In genomic region chr18:61883547-61883946, GRCh38 we compare ENCODE assay signal across 24 cellular contexts. TPM values are rescaled to one million over a fixed set of nuclear protein-coding genes. Genes with fewer than 3 reads are reported as not detected.
DNase-seq lines count a peak whose midpoint lies in the region; ATAC-seq and TF ChIP-seq lines count a peak whose summit lies in the region.
"Had no signal": no experiment of that assay in that cellular context is flagged by ENCODE, and none has a peak within 500 bp of the region (broad histone marks: within the 10 kb centered on the region; RNA-seq: fewer than 3 reads in every experiment).

No MANE protein-coding gene starts in this region.

- H3K4me3 ChIP-seq in mesenchymal stem cell (ENCODE audit: insufficient read depth in 1 of 2, low read depth in 1 of 2, low read length in 2 of 2) (no peak overlapping the region), heart right ventricle (no peak overlapping the region), stomach (no peak overlapping the region)
- H3K4me3 ChIP-seq: A549, Peyer's patch, SK-N-MC had no signal

- peak overlapping the region in 1 of 2 experiments; percentile 59 for H3K18ac ChIP-seq in mesenchymal stem cell (ENCODE audit: low read depth in 1 of 2, low read length in 2 of 2)

- no peak overlapping the region for H4K8ac ChIP-seq in mesenchymal stem cell (ENCODE audit: low read length)

- no peak overlapping the region for H2BK5ac ChIP-seq in mesenchymal stem cell (ENCODE audit: low read depth, low read length, poor library complexity, severe bottlenecking)

- 94% methylated on average over 2 of the region's 2 CpGs for WGBS in mesenchymal stem cell
- 82 to 86% methylated on average over 2 of the region's 2 CpGs for WGBS in heart right ventricle, 2 donors
- WGBS in stomach, 5 donors, result 84 to 91% (median 85%) methylated on average over 2 of the region's 2 CpGs

- intact Hi-C loops in heart right ventricle (cut with DNase I) (loop anchor here in 1 of 10 donors (10.0 kb wide), 1 partner anchor 129 kb away; no protein-coding TSS in a partner anchor), stomach (cut with DNase I; ENCODE audit: low total_unique reads) (no loop called here)

- no peak for TF ChIP-seq EP300 in stomach (IDR thresholded peaks at IDR 0.05)

- H3K23ac ChIP-seq in mesenchymal stem cell (ENCODE audit: low read length in 2 of 2), result no peak overlapping the region

- no peak overlapping the region for H3K14ac ChIP-seq in mesenchymal stem cell (ENCODE audit: low read length in 2 of 2)

- no peak overlapping the region for H2BK15ac ChIP-seq in mesenchymal stem cell (ENCODE audit: low read depth, poor library complexity, severe bottlenecking)

- TF ChIP-seq CTCF in heart right ventricle (IDR thresholded peaks at IDR 0.05) (no peak), stomach (IDR thresholded peaks at IDR 0.05) (no peak)

- H2BK12ac ChIP-seq in mesenchymal stem cell (ENCODE audit: low read length in 2 of 2), result peak overlapping the region in 1 of 2 experiments; percentile 48

- H3K9ac ChIP-seq in mesenchymal stem cell (ENCODE audit: low read length), result no peak overlapping the region
- H3K9ac ChIP-seq: KMS-11 had no signal

- no peaks in the 10 kb centered on the region for H3K4me1 ChIP-seq in mesenchymal stem cell (ENCODE audit: control insufficient read depth, insufficient read depth, low read depth, low read length)
- H3K4me1 ChIP-seq in heart right ventricle, result peaks cover 0 to 65% (median 6%) of the 10 kb centered on the region in 9 donors
- peaks cover 0 to 41% (median 23%) of the 10 kb centered on the region in 4 donors for H3K4me1 ChIP-seq in stomach
- H3K4me1 ChIP-seq: A549, BE2C had no signal

- peak overlapping the region in 1 of 2 experiments; percentile 22 for H3K4ac ChIP-seq in mesenchymal stem cell (ENCODE audit: low read depth in 1 of 2, low read length in 2 of 2)

- no peak overlapping the region for H2BK120ac ChIP-seq in mesenchymal stem cell (ENCODE audit: low read depth, low read length)

- H4K91ac ChIP-seq in mesenchymal stem cell (ENCODE audit: low read length), result no peak overlapping the region

- ATAC-seq in heart right ventricle, result no peak
- ATAC-seq: A549 had no signal

- no peak overlapping the region for H2AFZ ChIP-seq in mesenchymal stem cell (ENCODE audit: low read depth, low read length)

- no peak overlapping the region for H2AK5ac ChIP-seq in mesenchymal stem cell (ENCODE audit: low read length, severe bottlenecking)

- peak; percentile 76 for DNase-seq in ELR (ENCODE audit: low read depth)
- peak; percentile 72 for DNase-seq in M059J (ENCODE audit: low read depth)
- DNase-seq in dermis blood vessel endothelial cell, result peak; percentile 26
- DNase-seq in mesenchymal stem cell, result peak; percentile 56
- no peak for DNase-seq in SIG-M5 treated with dmso at 0.1 percent for 504 hours (lab: John Stamatoyannopoulos, UW; ENCODE audit: unreplicated experiment)
- no peak for DNase-seq in heart right ventricle
- no peak for DNase-seq in stomach
- DNase-seq: BE2C, DMS53, H9, MV-4-11, NCI-H1105 treated with DMSO at 0.1 percent for 48 hours, NCI-H2081, NCI-H2171, NCI-H345, NCI-H524, NCI-H774, Peyer's patch, Right ventricle myocardium superior had no signal

- H3K9me3 ChIP-seq in mesenchymal stem cell (ENCODE audit: control insufficient read depth, low read length) (no peaks in the 10 kb centered on the region), heart right ventricle (no peaks in the 10 kb centered on the region), stomach (no peaks in the 10 kb centered on the region)
- H3K9me3 ChIP-seq: A549, BE2C, Peyer's patch had no signal

- TF ChIP-seq POLR2A in stomach (IDR thresholded peaks at IDR 0.05), result no peak

- no peaks in the 10 kb centered on the region for H3K27me3 ChIP-seq in mesenchymal stem cell (ENCODE audit: control insufficient read depth in 1 of 2, insufficient read depth in 1 of 2, low read length in 2 of 2)
- no peaks in the 10 kb centered on the region for H3K27me3 ChIP-seq in heart right ventricle
- H3K27me3 ChIP-seq in stomach, result no peaks in the 10 kb centered on the region
- H3K27me3 ChIP-seq: BE2C, Peyer's patch had no signal

- no peaks in the 10 kb centered on the region for H3K36me3 ChIP-seq in mesenchymal stem cell (ENCODE audit: control insufficient read depth in 1 of 2, insufficient read depth in 2 of 2, low read depth in 1 of 2, low read length in 2 of 2)
- H3K36me3 ChIP-seq in heart right ventricle, result peaks cover 0 to 54% (median 8%) of the 10 kb centered on the region in 9 donors
- H3K36me3 ChIP-seq in stomach, result peaks cover 0 to 19% (median 8%) of the 10 kb centered on the region in 4 donors
- H3K36me3 ChIP-seq: BE2C had no signal

- H3K79me1 ChIP-seq in mesenchymal stem cell (replicated peaks; ENCODE audit: low read length, poor library complexity, severe bottlenecking), result no peaks in the 10 kb centered on the region

- H3K4me2 ChIP-seq in mesenchymal stem cell (ENCODE audit: low read length, poor library complexity, severe bottlenecking), result no peak overlapping the region
- H3K4me2 ChIP-seq: A549, KMS-11 had no signal

- no peak overlapping the region for H3K27ac ChIP-seq in mesenchymal stem cell (ENCODE audit: low read length, poor library complexity, severe bottlenecking)
- peak overlapping the region in 1 of 10 donors; percentile 16 for H3K27ac ChIP-seq in heart right ventricle
- peak overlapping the region in 1 of 5 donors; percentile 4 for H3K27ac ChIP-seq in stomach
- H3K27ac ChIP-seq: A549, HL-60, KMS-11, Peyer's patch, SK-N-MC had no signal

RNA-seq across cellular contexts. Expression of gene RNF152, which starts 9.3 kb away (rescaled TPM):
- 5.8 and 5.9 TPM in 2 replicates for total RNA-seq in M059J (2014; rRNA removed; shearing (Covaris generic))
- total RNA-seq in dermis blood vessel endothelial cell (88.8 and 91.2 TPM in 2 replicates), heart right ventricle (10 to 100 TPM in 8 of 10 donors, 1 to 10 TPM in 2; 8.6 to 19.1 (median 11.3) TPM), stomach (10 to 100 TPM; 15.2 to 99.9 (median 55.2) TPM)
- polyA plus RNA-seq in mesenchymal stem cell (2013, experiment 1 of 2), result 8.3 TPM
- 8.2 TPM for polyA plus RNA-seq in mesenchymal stem cell (2013, experiment 2 of 2)
- polyA plus RNA-seq in heart right ventricle (1 to 10 TPM; 1.7 to 2.7 TPM), stomach (1 to 10 TPM; 1.4 to 7.3 (median 6.4) TPM)
- total RNA-seq: HT-29 had no signal

Comparison
In these comparisons a context has a peak if more than half of its experiments do, and no peak if none do; other contexts are left out.
1. DNase-seq: peak in ELR (single experiment), M059J (single experiment), dermis blood vessel endothelial cell (single experiment) and mesenchymal stem cell (single experiment); none in SIG-M5 treated with dmso at 0.1 percent for 504 hours (single experiment), heart right ventricle (0 of 2) and stomach (single experiment).